Comparison of ENCODE assay signal across 1 cellular context in genomic region chr2:125296742-125297141, GRCh38.
TF ChIP-seq lines count a peak whose summit lies in the region.

No MANE protein-coding gene starts in this region.

TF ChIP-seq in GM23338, 12 proteins besides CTCF, POLR2A, EP300 and RAD21:
- TF ChIP-seq, protein P1, sequence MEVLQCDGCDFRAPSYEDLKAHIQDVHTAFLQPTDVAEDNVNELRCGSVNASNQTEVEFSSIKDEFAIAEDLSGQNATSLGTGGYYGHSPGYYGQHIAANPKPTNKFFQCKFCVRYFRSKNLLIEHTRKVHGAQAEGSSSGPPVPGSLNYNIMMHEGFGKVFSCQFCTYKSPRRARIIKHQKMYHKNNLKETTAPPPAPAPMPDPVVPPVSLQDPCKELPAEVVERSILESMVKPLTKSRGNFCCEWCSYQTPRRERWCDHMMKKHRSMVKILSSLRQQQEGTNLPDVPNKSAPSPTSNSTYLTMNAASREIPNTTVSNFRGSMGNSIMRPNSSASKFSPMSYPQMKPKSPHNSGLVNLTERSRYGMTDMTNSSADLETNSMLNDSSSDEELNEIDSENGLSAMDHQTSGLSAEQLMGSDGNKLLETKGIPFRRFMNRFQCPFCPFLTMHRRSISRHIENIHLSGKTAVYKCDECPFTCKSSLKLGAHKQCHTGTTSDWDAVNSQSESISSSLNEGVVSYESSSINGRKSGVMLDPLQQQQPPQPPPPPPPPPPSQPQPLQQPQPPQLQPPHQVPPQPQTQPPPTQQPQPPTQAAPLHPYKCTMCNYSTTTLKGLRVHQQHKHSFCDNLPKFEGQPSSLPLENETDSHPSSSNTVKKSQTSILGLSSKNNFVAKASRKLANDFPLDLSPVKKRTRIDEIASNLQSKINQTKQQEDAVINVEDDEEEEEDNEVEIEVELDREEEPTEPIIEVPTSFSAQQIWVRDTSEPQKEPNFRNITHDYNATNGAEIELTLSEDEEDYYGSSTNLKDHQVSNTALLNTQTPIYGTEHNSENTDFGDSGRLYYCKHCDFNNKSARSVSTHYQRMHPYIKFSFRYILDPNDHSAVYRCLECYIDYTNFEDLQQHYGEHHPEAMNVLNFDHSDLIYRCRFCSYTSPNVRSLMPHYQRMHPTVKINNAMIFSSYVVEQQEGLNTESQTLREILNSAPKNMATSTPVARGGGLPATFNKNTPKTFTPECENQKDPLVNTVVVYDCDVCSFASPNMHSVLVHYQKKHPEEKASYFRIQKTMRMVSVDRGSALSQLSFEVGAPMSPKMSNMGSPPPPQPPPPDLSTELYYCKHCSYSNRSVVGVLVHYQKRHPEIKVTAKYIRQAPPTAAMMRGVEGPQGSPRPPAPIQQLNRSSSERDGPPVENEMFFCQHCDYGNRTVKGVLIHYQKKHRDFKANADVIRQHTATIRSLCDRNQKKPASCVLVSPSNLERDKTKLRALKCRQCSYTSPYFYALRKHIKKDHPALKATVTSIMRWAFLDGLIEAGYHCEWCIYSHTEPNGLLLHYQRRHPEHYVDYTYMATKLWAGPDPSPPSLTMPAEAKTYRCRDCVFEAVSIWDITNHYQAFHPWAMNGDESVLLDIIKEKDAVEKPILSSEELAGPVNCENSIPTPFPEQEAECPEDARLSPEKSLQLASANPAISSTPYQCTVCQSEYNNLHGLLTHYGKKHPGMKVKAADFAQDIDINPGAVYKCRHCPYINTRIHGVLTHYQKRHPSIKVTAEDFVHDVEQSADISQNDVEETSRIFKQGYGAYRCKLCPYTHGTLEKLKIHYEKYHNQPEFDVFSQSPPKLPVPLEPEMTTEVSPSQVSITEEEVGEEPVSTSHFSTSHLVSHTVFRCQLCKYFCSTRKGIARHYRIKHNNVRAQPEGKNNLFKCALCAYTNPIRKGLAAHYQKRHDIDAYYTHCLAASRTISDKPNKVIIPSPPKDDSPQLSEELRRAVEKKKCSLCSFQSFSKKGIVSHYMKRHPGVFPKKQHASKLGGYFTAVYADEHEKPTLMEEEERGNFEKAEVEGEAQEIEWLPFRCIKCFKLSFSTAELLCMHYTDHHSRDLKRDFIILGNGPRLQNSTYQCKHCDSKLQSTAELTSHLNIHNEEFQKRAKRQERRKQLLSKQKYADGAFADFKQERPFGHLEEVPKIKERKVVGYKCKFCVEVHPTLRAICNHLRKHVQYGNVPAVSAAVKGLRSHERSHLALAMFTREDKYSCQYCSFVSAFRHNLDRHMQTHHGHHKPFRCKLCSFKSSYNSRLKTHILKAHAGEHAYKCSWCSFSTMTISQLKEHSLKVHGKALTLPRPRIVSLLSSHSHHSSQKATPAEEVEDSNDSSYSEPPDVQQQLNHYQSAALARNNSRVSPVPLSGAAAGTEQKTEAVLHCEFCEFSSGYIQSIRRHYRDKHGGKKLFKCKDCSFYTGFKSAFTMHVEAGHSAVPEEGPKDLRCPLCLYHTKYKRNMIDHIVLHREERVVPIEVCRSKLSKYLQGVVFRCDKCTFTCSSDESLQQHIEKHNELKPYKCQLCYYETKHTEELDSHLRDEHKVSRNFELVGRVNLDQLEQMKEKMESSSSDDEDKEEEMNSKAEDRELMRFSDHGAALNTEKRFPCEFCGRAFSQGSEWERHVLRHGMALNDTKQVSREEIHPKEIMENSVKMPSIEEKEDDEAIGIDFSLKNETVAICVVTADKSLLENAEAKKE (CRISPR knock-in tag; IDR thresholded peaks at IDR 0.05) = no peak
- TF ChIP-seq ETS1 (IDR thresholded peaks at IDR 0.05) = no peak
- no peak for TF ChIP-seq JUNB (IDR thresholded peaks at IDR 0.05; ENCODE audit: unreplicated experiment)
- TF ChIP-seq CREB1 (CRISPR knock-in tag; IDR thresholded peaks at IDR 0.05; ENCODE audit: low read depth) = no peak
- no peak for TF ChIP-seq ZNF331 (CRISPR knock-in tag; IDR thresholded peaks at IDR 0.05; ENCODE audit: low read depth)
- TF ChIP-seq NANOG (IDR thresholded peaks at IDR 0.05; ENCODE audit: borderline replicate concordance) = no peak
- no peak for TF ChIP-seq EZH2phosphoT487 (IDR thresholded peaks at IDR 0.05; ENCODE audit: unreplicated experiment)
- no peak for TF ChIP-seq STAT1 (IDR thresholded peaks at IDR 0.05; ENCODE audit: unreplicated experiment)
- TF ChIP-seq REST (IDR thresholded peaks at IDR 0.05; ENCODE audit: unreplicated experiment) = no peak
- TF ChIP-seq EZH2 (IDR thresholded peaks at IDR 0.05; ENCODE audit: low read depth, unreplicated experiment) = no peak
- TF ChIP-seq POLR2AphosphoS5 (IDR thresholded peaks at IDR 0.05; ENCODE audit: low read depth) = no peak
- TF ChIP-seq ZNF114 (CRISPR knock-in tag; IDR thresholded peaks at IDR 0.05) = no peak
